ENCODE assay signal across 1 cellular context in the genomic region with DNA sequence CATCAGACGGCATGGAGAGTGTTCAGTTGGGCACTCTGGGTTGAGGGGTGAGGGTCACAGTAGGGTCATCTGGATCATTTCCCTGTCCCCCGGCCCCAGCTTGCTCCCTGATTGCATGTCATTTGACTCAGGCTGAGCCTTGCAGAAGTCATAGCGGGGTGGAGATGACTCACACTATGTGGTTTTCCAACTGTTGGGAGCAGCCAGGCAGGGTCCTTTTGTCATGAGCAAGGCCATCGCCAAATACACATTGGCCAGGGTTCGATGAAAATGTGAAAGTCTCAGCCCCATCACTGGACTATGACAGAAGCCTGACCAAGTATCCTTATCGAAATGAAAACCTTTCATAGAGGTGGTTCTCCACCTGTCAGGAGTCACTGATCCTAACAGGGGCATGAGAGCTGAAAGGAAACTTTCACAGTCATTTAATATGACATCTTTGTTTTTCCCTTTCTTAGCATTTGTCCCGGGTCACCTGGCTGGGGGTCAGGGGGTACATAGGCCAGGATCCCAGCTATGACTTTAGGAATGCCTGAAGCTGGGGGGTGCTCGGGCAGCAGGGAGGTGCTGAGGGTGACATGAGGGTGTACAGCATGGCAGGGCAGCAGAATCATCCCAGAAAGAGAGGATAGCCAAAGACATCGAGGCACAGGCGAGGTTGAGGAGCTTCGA.
TF ChIP-seq lines count a peak whose summit lies in the region.

No MANE protein-coding gene starts in this region.

TF ChIP-seq in K562, 482 proteins besides CTCF, POLR2A, EP300 and RAD21 (continued from another document and continues in another):
- TF ChIP-seq POLR3A (IDR thresholded peaks at IDR 0.05; ENCODE audit: borderline replicate concordance, extremely low read depth, insufficient read depth, insufficient read length) (no peak), SUPT5H (IDR thresholded peaks at IDR 0.05) (no peak), MYC (IDR thresholded peaks at IDR 0.05; ENCODE audit: low read depth, low read length) (peak; percentile 51), MYC (CRISPR knock-in tag; IDR thresholded peaks at IDR 0.05; ENCODE audit: borderline replicate concordance, low read depth) (no peak), ERF (CRISPR knock-in tag; IDR thresholded peaks at IDR 0.05) (peak; percentile 76; the same call in 1 of the 2 replicates), ZNF764 (CRISPR knock-in tag; IDR thresholded peaks at IDR 0.05; ENCODE audit: low read depth) (no peak), NCOA4 (IDR thresholded peaks at IDR 0.05; ENCODE audit: partially characterized antibody) (no peak), SRSF9 (IDR thresholded peaks at IDR 0.05; ENCODE audit: borderline replicate concordance, low read depth, low read length) (no peak), FOSL1 (tag; conservative IDR thresholded peaks at IDR 0.05) (peak; percentile 97), NCOA2 (IDR thresholded peaks at IDR 0.05; ENCODE audit: partially characterized antibody in 2 of 2) (no peak), HNRNPLL (IDR thresholded peaks at IDR 0.05; ENCODE audit: low read depth, low read length, poor library complexity, severe bottlenecking) (no peak), ZNF507 (tag; conservative IDR thresholded peaks at IDR 0.05) (no peak), ESRRA (IDR thresholded peaks at IDR 0.05; ENCODE audit: borderline replicate concordance, low read depth) (peak; percentile 70), RNF2 (IDR thresholded peaks at IDR 0.05) (peak; percentile 78; the same call in 1 of the 2 replicates), ESRRB (CRISPR knock-in tag; IDR thresholded peaks at IDR 0.05; ENCODE audit: borderline replicate concordance) (no peak), FUS (optimal IDR thresholded peaks at IDR 0.05; ENCODE audit: low read depth, low read length) (no peak), KLF1 (tag; IDR thresholded peaks at IDR 0.05) (no peak), CHCHD3 (CRISPR knock-in tag; IDR thresholded peaks at IDR 0.05) (no peak), TRIM28 (IDR thresholded peaks at IDR 0.05) (no peak), BRD4 (IDR thresholded peaks at IDR 0.05) (no peak)
- TF ChIP-seq, protein P1, sequence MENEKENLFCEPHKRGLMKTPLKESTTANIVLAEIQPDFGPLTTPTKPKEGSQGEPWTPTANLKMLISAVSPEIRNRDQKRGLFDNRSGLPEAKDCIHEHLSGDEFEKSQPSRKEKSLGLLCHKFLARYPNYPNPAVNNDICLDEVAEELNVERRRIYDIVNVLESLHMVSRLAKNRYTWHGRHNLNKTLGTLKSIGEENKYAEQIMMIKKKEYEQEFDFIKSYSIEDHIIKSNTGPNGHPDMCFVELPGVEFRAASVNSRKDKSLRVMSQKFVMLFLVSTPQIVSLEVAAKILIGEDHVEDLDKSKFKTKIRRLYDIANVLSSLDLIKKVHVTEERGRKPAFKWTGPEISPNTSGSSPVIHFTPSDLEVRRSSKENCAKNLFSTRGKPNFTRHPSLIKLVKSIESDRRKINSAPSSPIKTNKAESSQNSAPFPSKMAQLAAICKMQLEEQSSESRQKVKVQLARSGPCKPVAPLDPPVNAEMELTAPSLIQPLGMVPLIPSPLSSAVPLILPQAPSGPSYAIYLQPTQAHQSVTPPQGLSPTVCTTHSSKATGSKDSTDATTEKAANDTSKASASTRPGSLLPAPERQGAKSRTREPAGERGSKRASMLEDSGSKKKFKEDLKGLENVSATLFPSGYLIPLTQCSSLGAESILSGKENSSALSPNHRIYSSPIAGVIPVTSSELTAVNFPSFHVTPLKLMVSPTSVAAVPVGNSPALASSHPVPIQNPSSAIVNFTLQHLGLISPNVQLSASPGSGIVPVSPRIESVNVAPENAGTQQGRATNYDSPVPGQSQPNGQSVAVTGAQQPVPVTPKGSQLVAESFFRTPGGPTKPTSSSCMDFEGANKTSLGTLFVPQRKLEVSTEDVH (IDR thresholded peaks at IDR 0.05; ENCODE audit: low read depth, partially characterized antibody) = no peak
- TF ChIP-seq, protein P2, sequence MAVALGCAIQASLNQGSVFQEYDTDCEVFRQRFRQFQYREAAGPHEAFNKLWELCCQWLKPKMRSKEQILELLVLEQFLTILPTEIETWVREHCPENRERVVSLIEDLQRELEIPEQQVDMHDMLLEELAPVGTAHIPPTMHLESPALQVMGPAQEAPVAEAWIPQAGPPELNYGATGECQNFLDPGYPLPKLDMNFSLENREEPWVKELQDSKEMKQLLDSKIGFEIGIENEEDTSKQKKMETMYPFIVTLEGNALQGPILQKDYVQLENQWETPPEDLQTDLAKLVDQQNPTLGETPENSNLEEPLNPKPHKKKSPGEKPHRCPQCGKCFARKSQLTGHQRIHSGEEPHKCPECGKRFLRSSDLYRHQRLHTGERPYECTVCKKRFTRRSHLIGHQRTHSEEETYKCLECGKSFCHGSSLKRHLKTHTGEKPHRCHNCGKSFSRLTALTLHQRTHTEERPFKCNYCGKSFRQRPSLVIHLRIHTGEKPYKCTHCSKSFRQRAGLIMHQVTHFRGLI (CRISPR knock-in tag; IDR thresholded peaks at IDR 0.05) = peak; percentile 73
- TF ChIP-seq, protein P3, sequence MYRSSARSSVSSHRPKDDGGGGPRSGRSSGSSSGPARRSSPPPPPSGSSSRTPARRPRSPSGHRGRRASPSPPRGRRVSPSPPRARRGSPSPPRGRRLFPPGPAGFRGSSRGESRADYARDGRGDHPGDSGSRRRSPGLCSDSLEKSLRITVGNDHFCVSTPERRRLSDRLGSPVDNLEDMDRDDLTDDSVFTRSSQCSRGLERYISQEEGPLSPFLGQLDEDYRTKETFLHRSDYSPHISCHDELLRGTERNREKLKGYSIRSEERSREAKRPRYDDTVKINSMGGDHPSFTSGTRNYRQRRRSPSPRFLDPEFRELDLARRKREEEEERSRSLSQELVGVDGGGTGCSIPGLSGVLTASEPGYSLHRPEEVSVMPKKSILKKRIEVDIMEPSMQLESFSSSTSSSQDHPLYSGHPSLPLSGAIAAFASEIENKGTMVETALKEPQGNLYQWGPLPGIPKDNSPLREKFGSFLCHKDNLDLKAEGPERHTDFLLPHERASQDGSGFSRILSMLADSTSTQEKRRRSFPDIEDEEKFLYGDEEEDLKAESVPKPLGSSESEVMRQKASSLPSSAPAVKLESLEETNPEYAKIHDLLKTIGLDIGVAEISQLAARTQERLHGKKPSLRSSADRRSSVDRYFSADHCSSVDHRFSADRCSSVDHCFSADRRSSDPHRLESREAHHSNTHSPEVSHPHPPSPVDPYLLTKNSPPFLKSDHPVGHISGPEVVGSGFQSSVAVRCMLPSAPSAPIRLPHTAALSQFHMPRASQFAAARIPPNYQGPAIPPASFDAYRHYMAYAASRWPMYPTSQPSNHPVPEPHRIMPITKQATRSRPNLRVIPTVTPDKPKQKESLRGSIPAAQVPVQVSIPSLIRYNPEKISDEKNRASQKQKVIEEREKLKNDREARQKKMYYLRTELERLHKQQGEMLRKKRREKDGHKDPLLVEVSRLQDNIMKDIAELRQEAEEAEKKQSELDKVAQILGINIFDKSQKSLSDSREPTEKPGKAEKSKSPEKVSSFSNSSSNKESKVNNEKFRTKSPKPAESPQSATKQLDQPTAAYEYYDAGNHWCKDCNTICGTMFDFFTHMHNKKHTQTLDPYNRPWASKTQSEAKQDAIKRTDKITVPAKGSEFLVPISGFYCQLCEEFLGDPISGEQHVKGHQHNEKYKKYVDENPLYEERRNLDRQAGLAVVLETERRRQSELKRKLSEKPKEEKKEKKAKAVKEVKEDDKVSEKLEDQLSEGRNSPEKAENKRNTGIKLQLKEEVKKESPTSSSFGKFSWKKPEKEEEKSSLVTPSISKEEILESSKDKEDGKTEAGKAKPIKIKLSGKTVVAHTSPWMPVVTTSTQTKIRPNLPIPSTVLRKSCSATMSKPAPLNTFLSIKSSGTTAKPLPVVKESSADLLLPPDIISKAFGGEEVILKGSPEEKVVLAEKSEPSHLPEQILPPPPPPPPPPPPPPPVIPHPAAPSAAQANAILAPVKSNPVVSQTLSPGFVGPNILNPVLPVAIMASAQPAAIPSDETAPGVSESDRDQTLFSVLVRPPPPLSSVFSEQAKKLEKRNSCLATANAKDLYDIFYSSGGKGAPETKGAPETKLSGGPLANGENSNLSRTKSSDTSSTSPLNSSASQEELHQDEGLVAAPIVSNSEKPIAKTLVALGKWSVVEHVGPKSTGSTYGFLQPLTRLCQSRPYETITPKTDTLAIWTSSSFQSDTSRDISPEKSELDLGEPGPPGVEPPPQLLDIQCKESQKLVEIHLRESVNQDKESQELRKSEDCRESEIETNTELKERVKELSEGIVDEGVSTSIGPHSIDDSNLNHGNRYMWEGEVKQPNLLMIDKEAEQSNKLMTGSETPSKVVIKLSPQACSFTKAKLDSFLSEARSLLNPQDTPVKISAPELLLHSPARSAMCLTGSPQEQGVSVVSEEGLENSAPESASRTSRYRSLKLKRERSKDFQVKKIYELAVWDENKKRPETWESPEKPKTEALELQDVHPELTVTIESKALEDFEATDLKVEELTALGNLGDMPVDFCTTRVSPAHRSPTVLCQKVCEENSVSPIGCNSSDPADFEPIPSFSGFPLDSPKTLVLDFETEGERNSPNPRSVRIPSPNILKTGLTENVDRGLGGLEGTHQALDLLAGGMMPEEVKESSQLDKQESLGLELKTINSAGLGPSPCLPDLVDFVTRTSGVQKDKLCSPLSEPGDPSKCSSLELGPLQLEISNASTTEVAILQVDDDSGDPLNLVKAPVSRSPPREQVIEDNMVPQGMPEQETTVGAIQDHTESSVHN (IDR thresholded peaks at IDR 0.05; ENCODE audit: borderline replicate concordance in 1 of 2, low read depth in 1 of 2) = peak in 1 of 2 experiments; percentile 54; a peak in 1 of 4 replicates
- TF ChIP-seq, protein P4, sequence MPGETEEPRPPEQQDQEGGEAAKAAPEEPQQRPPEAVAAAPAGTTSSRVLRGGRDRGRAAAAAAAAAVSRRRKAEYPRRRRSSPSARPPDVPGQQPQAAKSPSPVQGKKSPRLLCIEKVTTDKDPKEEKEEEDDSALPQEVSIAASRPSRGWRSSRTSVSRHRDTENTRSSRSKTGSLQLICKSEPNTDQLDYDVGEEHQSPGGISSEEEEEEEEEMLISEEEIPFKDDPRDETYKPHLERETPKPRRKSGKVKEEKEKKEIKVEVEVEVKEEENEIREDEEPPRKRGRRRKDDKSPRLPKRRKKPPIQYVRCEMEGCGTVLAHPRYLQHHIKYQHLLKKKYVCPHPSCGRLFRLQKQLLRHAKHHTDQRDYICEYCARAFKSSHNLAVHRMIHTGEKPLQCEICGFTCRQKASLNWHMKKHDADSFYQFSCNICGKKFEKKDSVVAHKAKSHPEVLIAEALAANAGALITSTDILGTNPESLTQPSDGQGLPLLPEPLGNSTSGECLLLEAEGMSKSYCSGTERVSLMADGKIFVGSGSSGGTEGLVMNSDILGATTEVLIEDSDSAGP (CRISPR knock-in tag; IDR thresholded peaks at IDR 0.05) = no peak
- TF ChIP-seq, protein P5, sequence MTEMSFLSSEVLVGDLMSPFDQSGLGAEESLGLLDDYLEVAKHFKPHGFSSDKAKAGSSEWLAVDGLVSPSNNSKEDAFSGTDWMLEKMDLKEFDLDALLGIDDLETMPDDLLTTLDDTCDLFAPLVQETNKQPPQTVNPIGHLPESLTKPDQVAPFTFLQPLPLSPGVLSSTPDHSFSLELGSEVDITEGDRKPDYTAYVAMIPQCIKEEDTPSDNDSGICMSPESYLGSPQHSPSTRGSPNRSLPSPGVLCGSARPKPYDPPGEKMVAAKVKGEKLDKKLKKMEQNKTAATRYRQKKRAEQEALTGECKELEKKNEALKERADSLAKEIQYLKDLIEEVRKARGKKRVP (CRISPR knock-in tag; IDR thresholded peaks at IDR 0.05) = peak; percentile 74; the same call in 1 of the 2 replicates
- TF ChIP-seq, protein P6, sequence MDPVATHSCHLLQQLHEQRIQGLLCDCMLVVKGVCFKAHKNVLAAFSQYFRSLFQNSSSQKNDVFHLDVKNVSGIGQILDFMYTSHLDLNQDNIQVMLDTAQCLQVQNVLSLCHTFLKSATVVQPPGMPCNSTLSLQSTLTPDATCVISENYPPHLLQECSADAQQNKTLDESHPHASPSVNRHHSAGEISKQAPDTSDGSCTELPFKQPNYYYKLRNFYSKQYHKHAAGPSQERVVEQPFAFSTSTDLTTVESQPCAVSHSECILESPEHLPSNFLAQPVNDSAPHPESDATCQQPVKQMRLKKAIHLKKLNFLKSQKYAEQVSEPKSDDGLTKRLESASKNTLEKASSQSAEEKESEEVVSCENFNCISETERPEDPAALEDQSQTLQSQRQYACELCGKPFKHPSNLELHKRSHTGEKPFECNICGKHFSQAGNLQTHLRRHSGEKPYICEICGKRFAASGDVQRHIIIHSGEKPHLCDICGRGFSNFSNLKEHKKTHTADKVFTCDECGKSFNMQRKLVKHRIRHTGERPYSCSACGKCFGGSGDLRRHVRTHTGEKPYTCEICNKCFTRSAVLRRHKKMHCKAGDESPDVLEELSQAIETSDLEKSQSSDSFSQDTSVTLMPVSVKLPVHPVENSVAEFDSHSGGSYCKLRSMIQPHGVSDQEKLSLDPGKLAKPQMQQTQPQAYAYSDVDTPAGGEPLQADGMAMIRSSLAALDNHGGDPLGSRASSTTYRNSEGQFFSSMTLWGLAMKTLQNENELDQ (CRISPR knock-in tag; IDR thresholded peaks at IDR 0.05; ENCODE audit: borderline replicate concordance) = no peak
- TF ChIP-seq, protein P7, sequence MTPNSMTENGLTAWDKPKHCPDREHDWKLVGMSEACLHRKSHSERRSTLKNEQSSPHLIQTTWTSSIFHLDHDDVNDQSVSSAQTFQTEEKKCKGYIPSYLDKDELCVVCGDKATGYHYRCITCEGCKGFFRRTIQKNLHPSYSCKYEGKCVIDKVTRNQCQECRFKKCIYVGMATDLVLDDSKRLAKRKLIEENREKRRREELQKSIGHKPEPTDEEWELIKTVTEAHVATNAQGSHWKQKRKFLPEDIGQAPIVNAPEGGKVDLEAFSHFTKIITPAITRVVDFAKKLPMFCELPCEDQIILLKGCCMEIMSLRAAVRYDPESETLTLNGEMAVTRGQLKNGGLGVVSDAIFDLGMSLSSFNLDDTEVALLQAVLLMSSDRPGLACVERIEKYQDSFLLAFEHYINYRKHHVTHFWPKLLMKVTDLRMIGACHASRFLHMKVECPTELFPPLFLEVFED (CRISPR knock-in tag; conservative IDR thresholded peaks at IDR 0.05) = no peak
- TF ChIP-seq, protein P8, sequence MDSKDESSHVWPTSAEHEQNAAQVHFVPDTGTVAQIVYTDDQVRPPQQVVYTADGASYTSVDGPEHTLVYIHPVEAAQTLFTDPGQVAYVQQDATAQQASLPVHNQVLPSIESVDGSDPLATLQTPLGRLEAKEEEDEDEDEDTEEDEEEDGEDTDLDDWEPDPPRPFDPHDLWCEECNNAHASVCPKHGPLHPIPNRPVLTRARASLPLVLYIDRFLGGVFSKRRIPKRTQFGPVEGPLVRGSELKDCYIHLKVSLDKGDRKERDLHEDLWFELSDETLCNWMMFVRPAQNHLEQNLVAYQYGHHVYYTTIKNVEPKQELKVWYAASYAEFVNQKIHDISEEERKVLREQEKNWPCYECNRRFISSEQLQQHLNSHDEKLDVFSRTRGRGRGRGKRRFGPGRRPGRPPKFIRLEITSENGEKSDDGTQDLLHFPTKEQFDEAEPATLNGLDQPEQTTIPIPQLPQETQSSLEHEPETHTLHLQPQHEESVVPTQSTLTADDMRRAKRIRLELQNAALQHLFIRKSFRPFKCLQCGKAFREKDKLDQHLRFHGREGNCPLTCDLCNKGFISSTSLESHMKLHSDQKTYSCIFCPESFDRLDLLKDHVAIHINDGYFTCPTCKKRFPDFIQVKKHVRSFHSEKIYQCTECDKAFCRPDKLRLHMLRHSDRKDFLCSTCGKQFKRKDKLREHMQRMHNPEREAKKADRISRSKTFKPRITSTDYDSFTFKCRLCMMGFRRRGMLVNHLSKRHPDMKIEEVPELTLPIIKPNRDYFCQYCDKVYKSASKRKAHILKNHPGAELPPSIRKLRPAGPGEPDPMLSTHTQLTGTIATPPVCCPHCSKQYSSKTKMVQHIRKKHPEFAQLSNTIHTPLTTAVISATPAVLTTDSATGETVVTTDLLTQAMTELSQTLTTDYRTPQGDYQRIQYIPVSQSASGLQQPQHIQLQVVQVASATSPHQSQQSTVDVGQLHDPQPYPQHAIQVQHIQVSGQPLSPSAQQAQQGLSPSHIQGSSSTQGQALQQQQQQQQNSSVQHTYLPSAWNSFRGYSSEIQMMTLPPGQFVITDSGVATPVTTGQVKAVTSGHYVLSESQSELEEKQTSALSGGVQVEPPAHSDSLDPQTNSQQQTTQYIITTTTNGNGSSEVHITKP (IDR thresholded peaks at IDR 0.05; ENCODE audit: partially characterized antibody) = peak; percentile 35
